8 cellular contexts compared by ENCODE assay signal in genomic region chr1:6624712-6625578, GRCh38. TPM values are rescaled to one million over a fixed set of nuclear protein-coding genes. Genes with fewer than 3 reads are reported as not detected.
DNase-seq lines count a peak whose midpoint lies in the region; ATAC-seq and TF ChIP-seq lines count a peak whose summit lies in the region.

TSS of gene THAP3 (plus strand) at chr1:6624868. CDS start at chr1:6625219, 351 bp downstream.

- TF ChIP-seq CTCF in AG09309 (IDR thresholded peaks at IDR 0.05; ENCODE audit: control insufficient read depth, insufficient read depth, low read depth, low read length, missing control alignments) (no peak), left lung (IDR thresholded peaks at IDR 0.05) (peak in 1 of 2 donors; percentile 37)

- no peaks in the 10 kb centered on the region for H3K27me3 ChIP-seq in left lung

- H3K4me3 Mint-ChIP-seq in activated CD4-positive, alpha-beta T cell treated with anti-CD3 and anti-CD28 coated beads, Interleukin-2, amount 10 ng/mL, durations not matched to agents 7 days and 5 days = peak within 1 kb of the TSS; percentile 90

- CTCF ChIA-PET in activated CD4-positive, alpha-beta T cell treated with anti-CD3 and anti-CD28 coated beads, Interleukin-2, amount 10 ng/mL, durations not matched to agents 7 days and 5 days (lab: Charles Lee) = interaction anchor here (1.5 kb wide), 1 partner anchor 11 kb away, joined by 3 read pairs; no protein-coding TSS in a partner anchor

- H3K27ac ChIP-seq in left lung = peak within 1 kb of the TSS; percentile 74 to 86

- H3K4me3 ChIP-seq in AG09309 (ENCODE audit: control insufficient read depth, low read depth, low read length) = peak within 1 kb of the TSS; percentile 67
- H3K4me3 ChIP-seq in left lung = peak within 1 kb of the TSS; percentile 69 to 75

- POLR2A ChIA-PET in activated CD4-positive, alpha-beta T cell treated with anti-CD3 and anti-CD28 coated beads, Interleukin-2, amount 10 ng/mL, durations not matched to agents 7 days and 5 days (lab: Charles Lee) = interaction anchor here (0.6 to 0.7 kb wide), 2 partner anchors 10 to 76 kb away, joined by 4 to 5 read pairs; partner anchors contain the start of gene DNAJC11

- no peaks in the 10 kb centered on the region for H3K27me3 Mint-ChIP-seq in activated CD4-positive, alpha-beta T cell treated with anti-CD3 and anti-CD28 coated beads, Interleukin-2, amount 10 ng/mL, durations not matched to agents 7 days and 5 days

- peak within 1 kb of the TSS; percentile 87 for H3K27ac Mint-ChIP-seq in activated CD4-positive, alpha-beta T cell treated with anti-CD3 and anti-CD28 coated beads, Interleukin-2, amount 10 ng/mL, durations not matched to agents 7 days and 5 days

- ATAC-seq in GM18870 (IDR thresholded peaks at IDR 0.05; ENCODE audit: unreplicated experiment) (peak; percentile 42), HG03108 (IDR thresholded peaks at IDR 0.05; ENCODE audit: unreplicated experiment) (peak; percentile 75), left lung (peak; percentile 96)

- no peak for DNase-seq in AG09309 (ENCODE audit: low read depth)
- peak; percentile 93 for DNase-seq in NCI-H510A (lab: John Stamatoyannopoulos, UW)
- DNase-seq in activated CD4-positive, alpha-beta T cell treated with anti-CD3 and anti-CD28 coated beads, Interleukin-2, amount 10 ng/mL, durations not matched to agents 7 days and 5 days = peak; percentile 90
- peak; percentile 71 for DNase-seq in dedifferentiated amniotic fluid mesenchymal stem cell (ENCODE audit: extremely low spot score)
- DNase-seq in left lung = peak; percentile 89 to 99
- DNase-seq in stimulated activated CD4-positive, alpha-beta T cell treated with anti-CD3 and anti-CD28 coated beads, Interleukin-2, amount 100 ng/mL, for 48 hours = peak; percentile 86 to 88

- H3K4me1 Mint-ChIP-seq in activated CD4-positive, alpha-beta T cell treated with anti-CD3 and anti-CD28 coated beads, Interleukin-2, amount 10 ng/mL, durations not matched to agents 7 days and 5 days = peaks cover 32% of the 10 kb centered on the region

- peaks cover 0 to 60% of the 10 kb centered on the region in 2 donors for H3K36me3 ChIP-seq in left lung

- no peaks in the 10 kb centered on the region for H3K9me3 Mint-ChIP-seq in activated CD4-positive, alpha-beta T cell treated with anti-CD3 and anti-CD28 coated beads, Interleukin-2, amount 10 ng/mL, durations not matched to agents 7 days and 5 days

- H3K4me1 ChIP-seq in left lung = peaks cover 7 to 27% of the 10 kb centered on the region in 2 donors

- no peaks in the 10 kb centered on the region for H3K9me3 ChIP-seq in left lung

- peaks cover 34% of the 10 kb centered on the region for H3K36me3 Mint-ChIP-seq in activated CD4-positive, alpha-beta T cell treated with anti-CD3 and anti-CD28 coated beads, Interleukin-2, amount 10 ng/mL, durations not matched to agents 7 days and 5 days (ENCODE audit: low read depth)

- intact Hi-C loops in left lung (cut with DNase I) = no loop called here

RNA-seq across cellular contexts. Expression of gene THAP3, which starts in this region (rescaled TPM):
- total RNA-seq in activated CD4-positive, alpha-beta T cell treated with anti-CD3 and anti-CD28 coated beads, Interleukin-2, amount 10 ng/mL, durations not matched to agents 7 days and 5 days = 10 to 100 TPM; 18.2 to 19.5 TPM
- total RNA-seq in left lung = 10 to 100 TPM; 14.5 to 16.5 TPM

Comparison
In these comparisons a context has a peak if more than half of its experiments do, and no peak if none do; other contexts are left out.
1. ATAC-seq: peak in every context shown above with its lines; median percentile 96 in left lung; 75 in HG03108; 42 in GM18870.